In genomic region chr17:77382356-77382911, GRCh38 we compare ENCODE assay signal across 10 cellular contexts.
DNase-seq lines count a peak whose midpoint lies in the region; ATAC-seq and TF ChIP-seq lines count a peak whose summit lies in the region.
"Had no signal": no experiment of that assay in that cellular context is flagged by ENCODE, and none has a peak within 500 bp of the region (broad histone marks: within the 10 kb centered on the region; RNA-seq: fewer than 3 reads in every experiment).

No MANE protein-coding gene starts in this region.

- intact Hi-C loops in activated CD4-positive, alpha-beta T cell treated with anti-CD3 and anti-CD28 coated beads, Interleukin-2, amount 10 ng/mL, durations not matched to agents 24 days and 14 days (cut with micrococcal nuclease) = no loop called here

- peaks cover 81% of the 10 kb centered on the region for H3K4me1 Mint-ChIP-seq in activated CD4-positive, alpha-beta T cell treated with anti-CD3 and anti-CD28 coated beads, Interleukin-2, amount 10 ng/mL, durations not matched to agents 24 days and 14 days
- H3K4me1 Mint-ChIP-seq in activated CD4-positive, alpha-beta memory T cell treated with anti-CD3 and anti-CD28 coated beads, Interleukin-2, amount 10 ng/mL, durations not matched to agents 7 days and 5 days = peaks cover 88% of the 10 kb centered on the region
- H3K4me1 Mint-ChIP-seq in endothelial cell (ENCODE audit: unreplicated experiment) = peaks cover 76% of the 10 kb centered on the region

- no peak overlapping the region for H3K4me3 ChIP-seq in iPS-18a (ENCODE audit: low read length)
- H3K4me3 ChIP-seq in suprapubic skin = no peak overlapping the region

- peak overlapping the region; percentile 86 for H3K27ac ChIP-seq in iPS-18a (ENCODE audit: low read length)
- peak overlapping the region; percentile 77 for H3K27ac ChIP-seq in suprapubic skin
- H3K27ac ChIP-seq: C4-2B, neutrophil had no signal

- no peaks in the 10 kb centered on the region for H3K36me3 ChIP-seq in iPS-18a (ENCODE audit: control insufficient read depth, low read depth, low read length)
- no peaks in the 10 kb centered on the region for H3K36me3 ChIP-seq in suprapubic skin

- WGBS in suprapubic skin = 60% methylated on average over 13 of the region's 13 CpGs

- H3K4me3 Mint-ChIP-seq in activated CD4-positive, alpha-beta T cell treated with anti-CD3 and anti-CD28 coated beads, Interleukin-2, amount 10 ng/mL, durations not matched to agents 24 days and 14 days = peak overlapping the region; percentile 61
- peak overlapping the region; percentile 23 for H3K4me3 Mint-ChIP-seq in activated CD4-positive, alpha-beta memory T cell treated with anti-CD3 and anti-CD28 coated beads, Interleukin-2, amount 10 ng/mL, durations not matched to agents 7 days and 5 days
- no peak overlapping the region for H3K4me3 Mint-ChIP-seq in endothelial cell (ENCODE audit: unreplicated experiment)

- H3K4me1 ChIP-seq in iPS-18a (ENCODE audit: control insufficient read depth, low read depth, low read length) (peaks cover 28% of the 10 kb centered on the region), suprapubic skin (peaks cover 100% of the 10 kb centered on the region)

- peaks cover 15% of the 10 kb centered on the region for H3K36me3 Mint-ChIP-seq in activated CD4-positive, alpha-beta T cell treated with anti-CD3 and anti-CD28 coated beads, Interleukin-2, amount 10 ng/mL, durations not matched to agents 24 days and 14 days (ENCODE audit: low read depth)
- peaks cover 44% of the 10 kb centered on the region for H3K36me3 Mint-ChIP-seq in activated CD4-positive, alpha-beta memory T cell treated with anti-CD3 and anti-CD28 coated beads, Interleukin-2, amount 10 ng/mL, durations not matched to agents 7 days and 5 days (ENCODE audit: low read depth)
- peaks cover 14% of the 10 kb centered on the region for H3K36me3 Mint-ChIP-seq in endothelial cell (ENCODE audit: low read depth, unreplicated experiment)

- peak overlapping the region; percentile 63 for H3K27ac Mint-ChIP-seq in activated CD4-positive, alpha-beta T cell treated with anti-CD3 and anti-CD28 coated beads, Interleukin-2, amount 10 ng/mL, durations not matched to agents 24 days and 14 days
- H3K27ac Mint-ChIP-seq in activated CD4-positive, alpha-beta memory T cell treated with anti-CD3 and anti-CD28 coated beads, Interleukin-2, amount 10 ng/mL, durations not matched to agents 7 days and 5 days = peak overlapping the region; percentile 75
- no peak overlapping the region for H3K27ac Mint-ChIP-seq in endothelial cell (ENCODE audit: unreplicated experiment)

- POLR2A ChIA-PET in activated CD4-positive, alpha-beta memory T cell treated with anti-CD3 and anti-CD28 coated beads, Interleukin-2, amount 10 ng/mL, durations not matched to agents 7 days and 5 days (lab: Charles Lee) = interaction anchor here (0.9 to 2.1 kb wide), 9 partner anchors 8 to 92 kb away, joined by 3 to 14 read pairs (median 3); no protein-coding TSS in a partner anchor

- TF ChIP-seq POLR2A in suprapubic skin (IDR thresholded peaks at IDR 0.05) = no peak

- H3K27me3 ChIP-seq in iPS-18a (ENCODE audit: control insufficient read depth, insufficient read depth, low read length) = no peaks in the 10 kb centered on the region
- no peaks in the 10 kb centered on the region for H3K27me3 ChIP-seq in suprapubic skin
- H3K27me3 ChIP-seq: neutrophil had no signal

- peak overlapping the region; percentile 14 for H3K9ac ChIP-seq in iPS-18a (ENCODE audit: low read length)

- DNase-seq in activated CD4-positive, alpha-beta T cell treated with anti-CD3 and anti-CD28 coated beads, Interleukin-2, amount 10 ng/mL, durations not matched to agents 24 days and 14 days = peak; percentile 88
- no peak for DNase-seq in activated CD4-positive, alpha-beta T cell treated with anti-CD3 and anti-CD28 coated beads for 4 hours
- peak; percentile 46 for DNase-seq in activated CD4-positive, alpha-beta memory T cell treated with anti-CD3 and anti-CD28 coated beads, Interleukin-2, amount 10 ng/mL, durations not matched to agents 7 days and 5 days
- no peak for DNase-seq in suprapubic skin (ENCODE audit: low spot score in 2 of 2)
- DNase-seq in endothelial cell (ENCODE audit: low spot score) = no peak
- no peak for DNase-seq in HCEC 1CT

- TF ChIP-seq CTCF in suprapubic skin (IDR thresholded peaks at IDR 0.05) = no peak
- TF ChIP-seq CTCF in endothelial cell (IDR thresholded peaks at IDR 0.05; ENCODE audit: unreplicated experiment) = no peak

- H3K27me3 Mint-ChIP-seq in activated CD4-positive, alpha-beta T cell treated with anti-CD3 and anti-CD28 coated beads, Interleukin-2, amount 10 ng/mL, durations not matched to agents 24 days and 14 days = no peaks in the 10 kb centered on the region
- no peaks in the 10 kb centered on the region for H3K27me3 Mint-ChIP-seq in activated CD4-positive, alpha-beta memory T cell treated with anti-CD3 and anti-CD28 coated beads, Interleukin-2, amount 10 ng/mL, durations not matched to agents 7 days and 5 days
- H3K27me3 Mint-ChIP-seq in endothelial cell (ENCODE audit: unreplicated experiment) = peaks cover 17% of the 10 kb centered on the region

- no peaks in the 10 kb centered on the region for H3K9me3 Mint-ChIP-seq in activated CD4-positive, alpha-beta T cell treated with anti-CD3 and anti-CD28 coated beads, Interleukin-2, amount 10 ng/mL, durations not matched to agents 24 days and 14 days
- no peaks in the 10 kb centered on the region for H3K9me3 Mint-ChIP-seq in activated CD4-positive, alpha-beta memory T cell treated with anti-CD3 and anti-CD28 coated beads, Interleukin-2, amount 10 ng/mL, durations not matched to agents 7 days and 5 days
- no peaks in the 10 kb centered on the region for H3K9me3 Mint-ChIP-seq in endothelial cell (ENCODE audit: unreplicated experiment)

- ATAC-seq in GM18519 (IDR thresholded peaks at IDR 0.05; ENCODE audit: low FRiP score, unreplicated experiment) = no peak

- H3K9me3 ChIP-seq in iPS-18a (ENCODE audit: control insufficient read depth, low read depth, low read length) (no peaks in the 10 kb centered on the region), suprapubic skin (no peaks in the 10 kb centered on the region)
- H3K9me3 ChIP-seq: neutrophil had no signal

- CTCF ChIA-PET in activated CD4-positive, alpha-beta memory T cell treated with anti-CD3 and anti-CD28 coated beads, Interleukin-2, amount 10 ng/mL, durations not matched to agents 7 days and 5 days (lab: Charles Lee) = interaction anchor here (0.7 to 2.3 kb wide), 8 partner anchors 8 to 289 kb away, joined by 3 to 10 read pairs (median 4); no protein-coding TSS in a partner anchor

- TF ChIP-seq EP300 in suprapubic skin (IDR thresholded peaks at IDR 0.05) = no peak

Comparison
In these comparisons a context has a peak if more than half of its experiments do, and no peak if none do; other contexts are left out.
1. DNase-seq: peak in activated CD4-positive, alpha-beta T cell treated with anti-CD3 and anti-CD28 coated beads, Interleukin-2, amount 10 ng/mL, durations not matched to agents 24 days and 14 days (single experiment) and activated CD4-positive, alpha-beta memory T cell treated with anti-CD3 and anti-CD28 coated beads, Interleukin-2, amount 10 ng/mL, durations not matched to agents 7 days and 5 days (single experiment); none in activated CD4-positive, alpha-beta T cell treated with anti-CD3 and anti-CD28 coated beads for 4 hours (0 of 2), suprapubic skin (0 of 2), endothelial cell (single experiment) and HCEC 1CT (single experiment).